In the genomic region with DNA sequence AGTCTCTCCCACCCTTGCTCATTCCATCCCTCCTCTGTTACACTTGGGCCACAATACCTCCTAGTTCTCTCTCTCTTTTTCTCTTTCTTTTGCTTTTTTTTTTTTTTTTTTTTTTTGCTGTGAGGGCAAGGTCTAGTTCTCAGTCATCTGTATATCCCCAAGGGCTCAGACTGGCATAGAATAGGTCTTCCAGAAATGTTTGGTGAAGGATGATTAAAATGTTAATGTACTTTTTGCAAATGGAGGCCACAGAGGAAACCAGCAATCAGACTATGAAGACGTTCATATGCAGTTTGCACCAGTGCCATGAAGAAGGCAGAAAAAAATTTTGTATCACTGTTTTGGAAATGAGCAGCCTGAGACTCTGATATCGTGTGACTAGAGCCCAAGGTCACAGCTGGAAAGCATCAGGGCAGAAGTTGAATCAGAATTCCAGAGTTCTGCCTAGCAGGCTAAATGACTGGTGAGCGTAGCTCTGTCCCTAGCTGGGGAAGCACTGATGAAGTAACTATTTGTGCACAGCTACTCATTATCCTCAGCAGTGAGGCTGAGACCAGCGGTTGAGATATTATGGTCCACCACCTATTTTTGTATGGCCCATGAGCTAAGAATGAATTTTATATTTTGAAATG, we compare ENCODE assay signal across 12 cellular contexts.
A peak's percentile ranks its signal among the peaks of the same experiment; 100 is the strongest.
DNase-seq lines count a peak whose midpoint lies in the region; ATAC-seq and TF ChIP-seq lines count a peak whose summit lies in the region.
"Had no signal": no experiment of that assay in that cellular context is flagged by ENCODE, and none has a peak within 500 bp of the region (broad histone marks: within the 10 kb centered on the region; RNA-seq: fewer than 3 reads in every experiment).

No MANE protein-coding gene starts in this region.

- no peak overlapping the region for H3K4me3 ChIP-seq in BJ (ENCODE audit: low read depth, low read length)
- H3K4me3 ChIP-seq in gastroesophageal sphincter: no peak overlapping the region
- H3K4me3 ChIP-seq in osteoblast (ENCODE audit: insufficient read depth, low read length): no peak overlapping the region

- H3K36me3 ChIP-seq in BJ (ENCODE audit: control insufficient read depth, insufficient read depth, low read length) (no peaks in the 10 kb centered on the region), gastroesophageal sphincter (peaks cover 0 to 92% of the 10 kb centered on the region in 2 donors), osteoblast (ENCODE audit: insufficient read depth, low read length) (peaks cover 4% of the 10 kb centered on the region)

- H3K27me3 ChIP-seq in BJ (ENCODE audit: control insufficient read depth, insufficient read depth, low read length): no peaks in the 10 kb centered on the region
- H3K27me3 ChIP-seq in gastroesophageal sphincter: no peaks in the 10 kb centered on the region
- H3K27me3 ChIP-seq in osteoblast (ENCODE audit: insufficient read depth, low read length): no peaks in the 10 kb centered on the region

- WGBS in gastroesophageal sphincter (ENCODE audit: low coverage in 1 of 2), 2 donors: 56 to 74% methylated on average over 4 of the region's 4 CpGs

- peaks cover 8 to 71% (median 12%) of the 10 kb centered on the region in 3 donors for H3K4me1 ChIP-seq in gastroesophageal sphincter
- H3K4me1 ChIP-seq in osteoblast (ENCODE audit: insufficient read depth, low read length): peaks cover 52% of the 10 kb centered on the region

- no peak for TF ChIP-seq EP300 in gastroesophageal sphincter (IDR thresholded peaks at IDR 0.05)

- H3K4me3 Mint-ChIP-seq in T-helper 2 cell treated with Interferon-gamma antibody and Interleukin-4, amounts not matched to agents 5 μg/mL and 100 μg/mL, for 36 hours: no peak overlapping the region

- H3K9me3 ChIP-seq in gastroesophageal sphincter (no peaks in the 10 kb centered on the region), osteoblast (ENCODE audit: low read depth, low read length) (no peaks in the 10 kb centered on the region)

- ATAC-seq in gastroesophageal sphincter: peak; percentile 79
- ATAC-seq: left colon had no signal

- peak overlapping the region; percentile 51 for H3K27ac Mint-ChIP-seq in T-helper 2 cell treated with Interferon-gamma antibody and Interleukin-4, amounts not matched to agents 5 μg/mL and 100 μg/mL, for 36 hours

- CTCF ChIA-PET in BJ (lab: Yijun Ruan, JAX): interaction anchor here (0.7 to 2.2 kb wide), 7 partner anchors 11 to 189 kb away, joined by 3 to 9 read pairs (median 3); no protein-coding TSS in a partner anchor

- TF ChIP-seq POLR2A in gastroesophageal sphincter (IDR thresholded peaks at IDR 0.05): no peak

- H3K4me1 Mint-ChIP-seq in T-helper 2 cell treated with Interferon-gamma antibody and Interleukin-4, amounts not matched to agents 5 μg/mL and 100 μg/mL, for 36 hours (ENCODE audit: low read depth): peaks cover 46% of the 10 kb centered on the region

- no peaks in the 10 kb centered on the region for H3K79me2 ChIP-seq in osteoblast (ENCODE audit: insufficient read depth, low read length)

- peak; percentile 83 for DNase-seq in BJ (ENCODE audit: low read depth)
- no peak for DNase-seq in T-helper 2 cell treated with Interferon-gamma antibody and Interleukin-4, amounts not matched to agents 5 μg/mL and 100 μg/mL, for 36 hours (ENCODE audit: low spot score)
- peak; percentile 51 for DNase-seq in osteoblast (ENCODE audit: insufficient read length, low spot score, missing footprints)
- DNase-seq in SW480 (ENCODE audit: low spot score): no peak
- no peak for DNase-seq in KBM-7
- no peak for DNase-seq in head of caudate nucleus
- DNase-seq in MV-4-11 (lab: John Stamatoyannopoulos, UW): no peak
- DNase-seq: left colon; NCI-H1105; stimulated activated CD4-positive, alpha-beta T cell treated with anti-CD3 and anti-CD28 coated beads, Interleukin-15, amount 100 ng/mL, for 24 hours; T1000 had no signal

- POLR2A ChIA-PET in BJ (lab: Charles Lee): no interaction called here

- peak overlapping the region; percentile 71 for H3K4me2 ChIP-seq in osteoblast (ENCODE audit: insufficient read depth, low read length)

- no peak for TF ChIP-seq CTCF in BJ (IDR thresholded peaks at IDR 0.05; ENCODE audit: insufficient read depth, low read depth, low read length)
- no peak for TF ChIP-seq CTCF in gastroesophageal sphincter (IDR thresholded peaks at IDR 0.05)
- TF ChIP-seq CTCF in osteoblast (IDR thresholded peaks at IDR 0.05; ENCODE audit: extremely low read depth, low read depth, low read length): no peak

- peak overlapping the region in 1 of 4 donors; percentile 36 for H3K27ac ChIP-seq in gastroesophageal sphincter
- H3K27ac ChIP-seq in osteoblast (ENCODE audit: low read depth, low read length): peak overlapping the region; percentile 89

- no peak overlapping the region for H2AFZ ChIP-seq in osteoblast (ENCODE audit: low read length)

- intact Hi-C loops in head of caudate nucleus (cut with DNase I): no loop called here

- no peaks in the 10 kb centered on the region for H3K9me3 Mint-ChIP-seq in T-helper 2 cell treated with Interferon-gamma antibody and Interleukin-4, amounts not matched to agents 5 μg/mL and 100 μg/mL, for 36 hours

- H3K27me3 Mint-ChIP-seq in T-helper 2 cell treated with Interferon-gamma antibody and Interleukin-4, amounts not matched to agents 5 μg/mL and 100 μg/mL, for 36 hours (ENCODE audit: low read depth): no peaks in the 10 kb centered on the region

- in situ Hi-C loops in KBM-7 (cut with MboI; ENCODE audit: low pct_unique_long_range_greater_than_20kb, low sequenced_read_pairs): no loop called here

- no peaks in the 10 kb centered on the region for H4K20me1 ChIP-seq in osteoblast (ENCODE audit: insufficient read depth, low read length)

- peaks cover 45% of the 10 kb centered on the region for H3K36me3 Mint-ChIP-seq in T-helper 2 cell treated with Interferon-gamma antibody and Interleukin-4, amounts not matched to agents 5 μg/mL and 100 μg/mL, for 36 hours (ENCODE audit: low read depth)

Comparison
In these comparisons a context has a peak if more than half of its experiments do, and no peak if none do; other contexts are left out.
1. DNase-seq: peak in BJ (single experiment) and osteoblast (single experiment); none in T-helper 2 cell treated with Interferon-gamma antibody and Interleukin-4, amounts not matched to agents 5 μg/mL and 100 μg/mL, for 36 hours (single experiment), SW480 (single experiment), KBM-7 (single experiment), head of caudate nucleus (0 of 42) and MV-4-11 (single experiment).